ENCODE assay signal across 15 cellular contexts in the genomic region with DNA sequence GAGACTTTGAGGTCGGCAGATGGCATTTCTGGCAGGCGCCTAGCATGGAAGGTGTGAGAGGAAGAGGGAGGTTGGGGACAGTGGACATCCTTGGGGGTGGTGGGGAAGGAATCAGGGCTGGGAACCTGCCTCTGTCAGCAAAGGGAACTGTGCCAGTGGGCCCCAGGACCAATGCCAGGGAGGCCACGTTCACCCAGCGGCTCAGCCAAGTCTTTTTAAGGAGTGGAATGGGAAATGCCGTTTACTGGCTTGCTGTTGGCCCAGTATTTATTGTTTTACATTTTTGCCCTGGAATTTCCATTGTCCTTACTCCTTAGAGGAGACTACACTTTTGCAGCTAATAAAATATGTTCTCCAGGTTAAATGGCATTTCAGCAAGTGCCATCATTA.
DNase-seq lines count a peak whose midpoint lies in the region; ATAC-seq lines count a peak whose summit lies in the region.
"Had no signal": no experiment of that assay in that cellular context is flagged by ENCODE, and none has a peak within 500 bp of the region (broad histone marks: within the 10 kb centered on the region; RNA-seq: fewer than 3 reads in every experiment).

No MANE protein-coding gene starts in this region.

- DNase-seq in DMS 273 (lab: John Stamatoyannopoulos, UW; ENCODE audit: unreplicated experiment) (peak; percentile 49), DMS 273 treated with DMSO at 0.1 percent for 48 hours (lab: John Stamatoyannopoulos, UW) (no peak), dermis blood vessel endothelial cell (peak; percentile 55), midbrain (lab: John Stamatoyannopoulos, UW) (peak; percentile 13), ureter (ENCODE audit: low spot score) (peak; percentile 74), GOT3 (lab: John Stamatoyannopoulos, UW) (no peak), SIG-M5 treated with dmso at 0.1 percent for 504 hours (lab: John Stamatoyannopoulos, UW; ENCODE audit: unreplicated experiment) (no peak)
- DNase-seq: activated CD4-positive, alpha-beta T cell treated with anti-CD3 and anti-CD28 coated beads, Interleukin-2, amount 50 U/mL, for 4 hours; CD8-positive, alpha-beta T cell; effector memory CD8-positive, alpha-beta T cell; gastrocnemius medialis; GDM1; NCI-H1105 treated with DMSO at 0.1 percent for 48 hours; stimulated activated CD4-positive, alpha-beta T cell treated with anti-CD3 and anti-CD28 coated beads, Interleukin-1b, Interleukin-23, amount 100 ng/mL, for 48 hours had no signal

- no peak for ATAC-seq in HG03442 (IDR thresholded peaks at IDR 0.05; ENCODE audit: unreplicated experiment)
- ATAC-seq: CD8-positive, alpha-beta T cell; effector memory CD8-positive, alpha-beta T cell had no signal

Comparison
In these comparisons a context has a peak if more than half of its experiments do, and no peak if none do; other contexts are left out.
1. DNase-seq: peak in DMS 273 (single experiment), dermis blood vessel endothelial cell (single experiment), midbrain (single experiment) and ureter (single experiment); none in DMS 273 treated with DMSO at 0.1 percent for 48 hours (single experiment), GOT3 (single experiment) and SIG-M5 treated with dmso at 0.1 percent for 504 hours (single experiment).